ENCODE assay signal across 1 cellular context in genomic region chr12:108696111-108696995, GRCh38.
TF ChIP-seq lines count a peak whose summit lies in the region.

No MANE protein-coding gene starts in this region.

TF ChIP-seq in K562, 482 proteins besides CTCF, POLR2A, EP300 and RAD21 (continued from another document):
- TF ChIP-seq TFE3 (CRISPR knock-in tag; IDR thresholded peaks at IDR 0.05) (peak; percentile 7; the same call in 1 of the 2 replicates), ZNF507 (tag; conservative IDR thresholded peaks at IDR 0.05) (no peak), GABPA (tag; conservative IDR thresholded peaks at IDR 0.05; ENCODE audit: low read depth) (no peak), HOMEZ (CRISPR knock-in tag; IDR thresholded peaks at IDR 0.05) (no peak), FOXP4 (CRISPR knock-in tag; IDR thresholded peaks at IDR 0.05; ENCODE audit: borderline replicate concordance) (0 out of 2 replicates have a peak, but pooled peaks have one; percentile 20), CTCFL (IDR thresholded peaks at IDR 0.05; ENCODE audit: borderline replicate concordance, insufficient read depth, low read depth, low read length, poor library complexity, severe bottlenecking) (no peak), MTA3 (IDR thresholded peaks at IDR 0.05; ENCODE audit: borderline replicate concordance) (no peak; the same call in 1 of the 2 replicates), ZNF395 (CRISPR knock-in tag; IDR thresholded peaks at IDR 0.05) (0 out of 2 replicates have a peak, but pooled peaks have one; percentile 53), ZNF12 (CRISPR knock-in tag; IDR thresholded peaks at IDR 0.05) (0 out of 2 replicates have a peak, but pooled peaks have one; percentile 1), SMARCE1 (IDR thresholded peaks at IDR 0.05) (no peak), RBM22 (IDR thresholded peaks at IDR 0.05; ENCODE audit: low read depth, low read length, poor library complexity, severe bottlenecking) (no peak), ZNF644 (tag; IDR thresholded peaks at IDR 0.05; ENCODE audit: low read depth) (peak; percentile 30; the same call in 1 of the 2 replicates), ZNF239 (CRISPR knock-in tag; IDR thresholded peaks at IDR 0.05) (no peak), CREM (IDR thresholded peaks at IDR 0.05; ENCODE audit: low read depth) (peak; percentile 80), CBFA2T3 (IDR thresholded peaks at IDR 0.05) (peak; percentile 44; the same call in 1 of the 2 replicates), ZNF280B (CRISPR knock-in tag; IDR thresholded peaks at IDR 0.05) (no peak), GABPB1 (CRISPR knock-in tag; IDR thresholded peaks at IDR 0.05) (no peak), OTX1 (CRISPR knock-in tag; IDR thresholded peaks at IDR 0.05) (no peak), E2F5 (CRISPR knock-in tag; IDR thresholded peaks at IDR 0.05) (no peak), ZNF592 (IDR thresholded peaks at IDR 0.05) (peak; percentile 83; the same call in 1 of the 2 replicates)
